Comparison of ENCODE assay signal across 7 cellular contexts in the genomic region with DNA sequence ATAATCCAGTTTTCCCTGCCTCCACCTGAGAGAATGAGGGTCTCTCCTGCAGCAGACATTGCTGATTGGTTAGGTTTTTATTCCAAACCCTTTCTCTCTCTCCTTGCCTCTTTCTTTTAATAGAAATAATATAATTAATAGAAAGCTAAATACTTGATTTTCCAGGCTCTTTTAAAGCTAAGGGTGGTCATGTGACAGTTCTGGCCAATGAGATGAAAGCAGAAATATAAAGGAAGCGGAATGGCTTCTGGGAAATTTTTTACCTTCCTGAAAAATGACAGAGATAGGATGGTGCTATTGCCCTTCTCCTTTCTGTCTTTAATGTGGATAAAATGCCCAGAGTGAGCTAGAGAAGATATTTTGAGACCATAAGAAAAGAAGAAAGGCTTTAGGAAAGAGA.
"Had no signal": no experiment of that assay in that cellular context is flagged by ENCODE, and none has a peak within 500 bp of the region (broad histone marks: within the 10 kb centered on the region; RNA-seq: fewer than 3 reads in every experiment).

No MANE protein-coding gene starts in this region.

- H3K36me3 Mint-ChIP-seq: IgD-negative memory B cell had no signal

- H3K9me3 Mint-ChIP-seq: IgD-negative memory B cell had no signal

- ATAC-seq: HepG2 had no signal

- FAIRE-seq: HepG2, HTR-8/SVneo had no signal

- H3K4me3 Mint-ChIP-seq: IgD-negative memory B cell had no signal

- H3K27ac ChIP-seq: HL-60 had no signal

- H3K27ac Mint-ChIP-seq: IgD-negative memory B cell had no signal

- H3K27me3 Mint-ChIP-seq: IgD-negative memory B cell had no signal

- DNase-seq: IMR-90, KBM-7, KG1 had no signal
